Comparison of ENCODE assay signal across 16 cellular contexts in the genomic region with DNA sequence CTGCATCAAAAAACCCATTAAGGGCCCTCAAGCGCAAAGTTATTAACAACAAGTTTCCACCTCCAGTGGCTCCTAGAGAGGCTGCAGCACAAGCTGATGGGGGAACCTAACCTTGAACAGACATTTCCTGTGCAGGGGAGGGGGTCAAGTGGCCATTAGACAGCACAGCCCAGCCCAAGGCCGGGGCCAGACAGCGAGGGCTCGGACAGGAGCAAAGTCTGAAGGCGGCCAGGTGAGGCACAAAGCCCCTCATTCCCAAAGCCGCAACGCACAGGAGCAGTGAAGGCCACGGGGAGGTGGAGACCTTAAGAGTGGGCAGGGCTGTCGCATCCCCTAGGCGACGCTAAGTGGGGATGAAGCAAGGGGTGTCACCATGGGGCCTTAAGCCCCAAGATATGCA.
DNase-seq lines count a peak whose midpoint lies in the region; ATAC-seq, FAIRE-seq and TF ChIP-seq lines count a peak whose summit lies in the region.
"Had no signal": no experiment of that assay in that cellular context is flagged by ENCODE, and none has a peak within 500 bp of the region (broad histone marks: within the 10 kb centered on the region; RNA-seq: fewer than 3 reads in every experiment).

No MANE protein-coding gene starts in this region.

- no peak for TF ChIP-seq RAD21 in H1 (IDR thresholded peaks at IDR 0.05 in 1 of 2, conservative IDR thresholded peaks at IDR 0.05 in 1 of 2; ENCODE audit: low read depth in 2 of 2, low read length in 2 of 2)

- no peak overlapping the region for H4K8ac ChIP-seq in H1 (ENCODE audit: extremely low read depth, insufficient read depth, low read length)
- H4K8ac ChIP-seq in mesenchymal stem cell (ENCODE audit: low read length): no peak overlapping the region

- H3K27me3 Mint-ChIP-seq in astrocyte (ENCODE audit: low read depth, unreplicated experiment): no peaks in the 10 kb centered on the region
- H3K27me3 Mint-ChIP-seq in activated T-cell treated with anti-CD3 and anti-CD28 coated beads, Interleukin-2, amount 50 U/mL, for 4 hours (ENCODE audit: low read depth): no peaks in the 10 kb centered on the region
- no peaks in the 10 kb centered on the region for H3K27me3 Mint-ChIP-seq in activated naive CD8-positive, alpha-beta T cell treated with anti-CD3 and anti-CD28 coated beads for 36 hours
- H3K27me3 Mint-ChIP-seq: B cell had no signal

- no peak for ATAC-seq in activated T-cell treated with anti-CD3 and anti-CD28 coated beads, Interleukin-2, amount 50 U/mL, for 4 hours
- ATAC-seq: CD8-positive, alpha-beta T cell had no signal

- no peak overlapping the region for H3K9ac ChIP-seq in astrocyte (ENCODE audit: low read length)
- H3K9ac ChIP-seq in H1 (replicated peaks in 1 of 4; ENCODE audit: extremely low read depth in 1 of 4, low read depth in 3 of 4, low read length in 3 of 4): no peak overlapping the region
- no peak overlapping the region for H3K9ac ChIP-seq in mesenchymal stem cell (ENCODE audit: low read length)
- H3K9ac ChIP-seq: BLaER1 treated with 17β-estradiol and CSF1 and Interleukin-3, amounts not matched to agents 10 nM and 100 nM had no signal

- no peak overlapping the region for H3K4me3 Mint-ChIP-seq in astrocyte (ENCODE audit: unreplicated experiment)
- H3K4me3 Mint-ChIP-seq in activated T-cell treated with anti-CD3 and anti-CD28 coated beads, Interleukin-2, amount 50 U/mL, for 4 hours: no peak overlapping the region
- no peak overlapping the region for H3K4me3 Mint-ChIP-seq in activated naive CD8-positive, alpha-beta T cell treated with anti-CD3 and anti-CD28 coated beads for 36 hours
- H3K4me3 Mint-ChIP-seq: B cell; CD8-positive, alpha-beta T cell had no signal

- H3K23me2 ChIP-seq in H1 (ENCODE audit: low read depth, low read length): no peaks in the 10 kb centered on the region; the same call in 1 of the 2 replicates

- H4K20me1 ChIP-seq in astrocyte (ENCODE audit: insufficient read depth, low read length) (no peaks in the 10 kb centered on the region), H1 (replicated peaks in 1 of 2; ENCODE audit: control insufficient read depth in 1 of 2, insufficient read depth in 2 of 2, low read length in 2 of 2) (no peaks in the 10 kb centered on the region)

- H4K91ac ChIP-seq in H1 (replicated peaks; ENCODE audit: insufficient read length, low read length): no peak overlapping the region
- no peak overlapping the region for H4K91ac ChIP-seq in mesenchymal stem cell (ENCODE audit: low read length)

- no peak overlapping the region for H3K4ac ChIP-seq in H1 (replicated peaks; ENCODE audit: insufficient read length, low read depth, low read length)
- H3K4ac ChIP-seq in mesenchymal stem cell (ENCODE audit: low read depth in 1 of 2, low read length in 2 of 2): no peak overlapping the region

- H3K27ac Mint-ChIP-seq in astrocyte (ENCODE audit: unreplicated experiment): peak overlapping the region; percentile 100
- H3K27ac Mint-ChIP-seq in activated naive CD8-positive, alpha-beta T cell treated with anti-CD3 and anti-CD28 coated beads for 36 hours: no peak overlapping the region
- H3K27ac Mint-ChIP-seq: B cell; CD8-positive, alpha-beta T cell had no signal

- no peak for DNase-seq in astrocyte (ENCODE audit: low read depth)
- peak in 1 of 2 experiments; percentile 47 for DNase-seq in H1 (ENCODE audit: low read depth in 1 of 2, low spot score in 2 of 2)
- no peak for DNase-seq in mesenchymal stem cell
- peak; percentile 14 for DNase-seq in stimulated activated CD8-positive, alpha-beta memory T cell treated with anti-CD3 and anti-CD28 coated beads, Interleukin-4, amount 100 ng/mL, for 48 hours
- DNase-seq in activated T-cell treated with anti-CD3 and anti-CD28 coated beads, Interleukin-2, amount 50 U/mL, for 4 hours: no peak
- no peak for DNase-seq in NCI-H128 (lab: John Stamatoyannopoulos, UW; ENCODE audit: unreplicated experiment)
- no peak for DNase-seq in NCI-H2196 (lab: John Stamatoyannopoulos, UW; ENCODE audit: unreplicated experiment)
- DNase-seq in activated naive CD8-positive, alpha-beta T cell treated with anti-CD3 and anti-CD28 coated beads for 36 hours: no peak
- DNase-seq: Calu3; CD8-positive, alpha-beta T cell; DMS79 treated with DMSO at 0.1 percent for 48 hours; GF-D8; GOT3 had no signal

- no peak overlapping the region for H2BK120ac ChIP-seq in H1 (replicated peaks; ENCODE audit: low read depth, low read length)
- no peak overlapping the region for H2BK120ac ChIP-seq in mesenchymal stem cell (ENCODE audit: low read depth, low read length)

- TF ChIP-seq POLR2A in H1 (IDR thresholded peaks at IDR 0.05; ENCODE audit: control extremely low read depth in 1 of 2, low read depth in 2 of 2, low read length in 2 of 2): peak in 1 of 2 experiments; percentile 49; a peak in 1 of 3 replicates

- no peak overlapping the region for H2BK20ac ChIP-seq in H1 (ENCODE audit: low read length)

- H2BK12ac ChIP-seq in H1 (ENCODE audit: low read depth, low read length): no peak overlapping the region
- no peak overlapping the region for H2BK12ac ChIP-seq in mesenchymal stem cell (ENCODE audit: low read length in 2 of 2)

- H3K27ac ChIP-seq in astrocyte (ENCODE audit: low read depth, low read length) (no peak overlapping the region), H1 (ENCODE audit: low read depth, low read length) (peak overlapping the region; percentile 42; the same call in 1 of the 2 replicates), mesenchymal stem cell (ENCODE audit: low read length, poor library complexity, severe bottlenecking) (peak overlapping the region; percentile 89)
- H3K27ac ChIP-seq: BLaER1 treated with 17β-estradiol and CSF1 and Interleukin-3, amounts not matched to agents 10 nM and 100 nM had no signal

- H3K4me1 Mint-ChIP-seq in astrocyte (ENCODE audit: low read depth, unreplicated experiment): peaks cover 51% of the 10 kb centered on the region
- H3K4me1 Mint-ChIP-seq in activated T-cell treated with anti-CD3 and anti-CD28 coated beads, Interleukin-2, amount 50 U/mL, for 4 hours (ENCODE audit: low read depth): peaks cover 13% of the 10 kb centered on the region
- peaks cover 8% of the 10 kb centered on the region for H3K4me1 Mint-ChIP-seq in activated naive CD8-positive, alpha-beta T cell treated with anti-CD3 and anti-CD28 coated beads for 36 hours
- H3K4me1 Mint-ChIP-seq: B cell had no signal

- H2AK5ac ChIP-seq in H1 (ENCODE audit: low read depth, low read length): no peak overlapping the region
- peak overlapping the region; percentile 50 for H2AK5ac ChIP-seq in mesenchymal stem cell (ENCODE audit: low read length, severe bottlenecking)

- no peak for TF ChIP-seq EP300 in H1 (IDR thresholded peaks at IDR 0.05; ENCODE audit: borderline replicate concordance in 1 of 2, low read depth in 2 of 2, low read length in 2 of 2)

- no peak overlapping the region for H3K23ac ChIP-seq in H1 (ENCODE audit: insufficient read length)
- no peak overlapping the region for H3K23ac ChIP-seq in mesenchymal stem cell (ENCODE audit: low read length in 2 of 2)

- no peak overlapping the region for H3K14ac ChIP-seq in H1 (ENCODE audit: insufficient read length)
- no peak overlapping the region for H3K14ac ChIP-seq in mesenchymal stem cell (ENCODE audit: low read length in 2 of 2)

- H3K56ac ChIP-seq in H1 (replicated peaks; ENCODE audit: insufficient read length, low read depth, low read length): no peak overlapping the region

- H2AFZ ChIP-seq in astrocyte (ENCODE audit: low read depth, low read length): no peak overlapping the region
- no peak overlapping the region for H2AFZ ChIP-seq in H1 (ENCODE audit: low read length)
- no peak overlapping the region for H2AFZ ChIP-seq in mesenchymal stem cell (ENCODE audit: low read depth, low read length)

- H3K27me3 ChIP-seq in astrocyte (ENCODE audit: insufficient read depth, low read length): no peaks in the 10 kb centered on the region
- no peaks in the 10 kb centered on the region for H3K27me3 ChIP-seq in H1 (replicated peaks in 1 of 4; ENCODE audit: control insufficient read depth in 3 of 4, extremely low read depth in 1 of 4, insufficient read depth in 3 of 4, low read length in 3 of 4)
- no peaks in the 10 kb centered on the region for H3K27me3 ChIP-seq in mesenchymal stem cell (ENCODE audit: control insufficient read depth in 1 of 2, insufficient read depth in 1 of 2, low read length in 2 of 2)
- H3K27me3 ChIP-seq: BLaER1 treated with 17β-estradiol and CSF1 and Interleukin-3, amounts not matched to agents 10 nM and 100 nM had no signal

- H2BK15ac ChIP-seq in H1 (ENCODE audit: low read length): no peak overlapping the region
- no peak overlapping the region for H2BK15ac ChIP-seq in mesenchymal stem cell (ENCODE audit: low read depth, poor library complexity, severe bottlenecking)

- H3K79me1 ChIP-seq in H1 (ENCODE audit: low read depth, low read length): no peaks in the 10 kb centered on the region; the same call in 1 of the 2 replicates
- peaks cover 12% of the 10 kb centered on the region for H3K79me1 ChIP-seq in mesenchymal stem cell (replicated peaks; ENCODE audit: low read length, poor library complexity, severe bottlenecking)

- H3K18ac ChIP-seq in H1 (ENCODE audit: extremely low read depth, low read length) (no peak overlapping the region; the same call in none of the 2 replicates), mesenchymal stem cell (ENCODE audit: low read depth in 1 of 2, low read length in 2 of 2) (no peak overlapping the region)

- H3K9me3 Mint-ChIP-seq in astrocyte (ENCODE audit: unreplicated experiment): peaks cover 14% of the 10 kb centered on the region
- peaks cover 31% of the 10 kb centered on the region for H3K9me3 Mint-ChIP-seq in activated T-cell treated with anti-CD3 and anti-CD28 coated beads, Interleukin-2, amount 50 U/mL, for 4 hours
- peaks cover 43% of the 10 kb centered on the region for H3K9me3 Mint-ChIP-seq in activated naive CD8-positive, alpha-beta T cell treated with anti-CD3 and anti-CD28 coated beads for 36 hours

- H3K4me2 ChIP-seq in astrocyte (ENCODE audit: low read length): no peak overlapping the region
- peak overlapping the region in 1 of 2 experiments; percentile 44; a peak in 3 of 4 replicates for H3K4me2 ChIP-seq in H1 (ENCODE audit: insufficient read depth in 1 of 2, low read depth in 2 of 2, low read length in 2 of 2)
- no peak overlapping the region for H3K4me2 ChIP-seq in mesenchymal stem cell (ENCODE audit: low read length, poor library complexity, severe bottlenecking)
- H3K4me2 ChIP-seq: BLaER1 treated with 17β-estradiol and CSF1 and Interleukin-3, amounts not matched to agents 10 nM and 100 nM had no signal

- H2BK5ac ChIP-seq in H1 (ENCODE audit: low read depth, low read length): no peak overlapping the region
- peak overlapping the region; percentile 39 for H2BK5ac ChIP-seq in mesenchymal stem cell (ENCODE audit: low read depth, low read length, poor library complexity, severe bottlenecking)

- H3K36me3 Mint-ChIP-seq in astrocyte (ENCODE audit: low read depth, unreplicated experiment): peaks cover 17% of the 10 kb centered on the region
- peaks cover 45% of the 10 kb centered on the region for H3K36me3 Mint-ChIP-seq in activated T-cell treated with anti-CD3 and anti-CD28 coated beads, Interleukin-2, amount 50 U/mL, for 4 hours (ENCODE audit: insufficient read depth)
- H3K36me3 Mint-ChIP-seq in activated naive CD8-positive, alpha-beta T cell treated with anti-CD3 and anti-CD28 coated beads for 36 hours: peaks cover 77% of the 10 kb centered on the region

- POLR2A ChIA-PET in H1 (lab: Charles Lee; ENCODE audit: partially characterized antibody): interaction anchor here (1.3 to 2.3 kb wide), 2 partner anchors 14 to 112 kb away, joined by 3 to 9 read pairs; no protein-coding TSS in a partner anchor

- H3K4me1 ChIP-seq in astrocyte (ENCODE audit: insufficient read depth, low read length) (no peaks in the 10 kb centered on the region), H1 (replicated peaks in 1 of 4; ENCODE audit: control insufficient read depth in 3 of 4, insufficient read depth in 4 of 4, low read length in 3 of 4) (peaks cover 0 to 18% (median 7%) of the 10 kb centered on the region in 4 experiments; a peak in 5 of 7 replicates), mesenchymal stem cell (ENCODE audit: control insufficient read depth, insufficient read depth, low read depth, low read length) (peaks cover 15% of the 10 kb centered on the region)
- H3K4me1 ChIP-seq: BLaER1 treated with 17β-estradiol and CSF1 and Interleukin-3, amounts not matched to agents 10 nM and 100 nM; HAP-1 had no signal

- TF ChIP-seq CTCF in astrocyte (IDR thresholded peaks at IDR 0.05; ENCODE audit: insufficient read depth, low read depth, low read length) (no peak), H1 (IDR thresholded peaks at IDR 0.05; ENCODE audit: control extremely low read depth in 1 of 3, insufficient read depth in 1 of 3, low read depth in 1 of 3, low read length in 3 of 3) (no peak)

- H3K4me3 ChIP-seq in astrocyte (ENCODE audit: insufficient read depth, low read depth, low read length) (no peak overlapping the region), H1 (ENCODE audit: extremely low read depth in 1 of 4, insufficient read depth in 2 of 4, low read depth in 3 of 4, low read length in 4 of 4) (peak overlapping the region in 1 of 4 experiments; percentile 52; a peak in 1 of 8 replicates), mesenchymal stem cell (ENCODE audit: insufficient read depth in 1 of 2, low read depth in 1 of 2, low read length in 2 of 2) (no peak overlapping the region)
- H3K4me3 ChIP-seq: HAP-1 had no signal

- peaks cover 14% of the 10 kb centered on the region for H3K36me3 ChIP-seq in astrocyte (ENCODE audit: insufficient read depth, low read length)
- H3K36me3 ChIP-seq in H1 (ENCODE audit: control insufficient read depth in 2 of 4, insufficient read depth in 4 of 4, low read length in 3 of 4): no peaks in the 10 kb centered on the region
- peaks cover 11 to 34% of the 10 kb centered on the region in 2 experiments for H3K36me3 ChIP-seq in mesenchymal stem cell (ENCODE audit: control insufficient read depth in 1 of 2, insufficient read depth in 2 of 2, low read depth in 1 of 2, low read length in 2 of 2)
- H3K36me3 ChIP-seq: HAP-1 had no signal

- FAIRE-seq in astrocyte (lab: Jason Lieb, UNC): no peak
- no peak for FAIRE-seq in H1 (lab: Jason Lieb, UNC)

- peaks cover 13% of the 10 kb centered on the region for H3K79me2 ChIP-seq in astrocyte (ENCODE audit: insufficient read depth, low read length)
- H3K79me2 ChIP-seq in H1 (ENCODE audit: control insufficient read depth in 1 of 2, insufficient read depth in 2 of 2, low read length in 2 of 2): peaks cover 3 to 7% of the 10 kb centered on the region in 2 experiments; a peak in 2 of 4 replicates

- H4K5ac ChIP-seq in H1 (ENCODE audit: insufficient read length, low read depth, low read length): no peak overlapping the region

- 66% methylated on average over 11 of the region's 11 CpGs; no CpG with 5 or more reads in 1 of the 2 experiments for WGBS in H1 (ENCODE audit: extremely low coverage in 1 of 2, insufficient coverage in 1 of 2, insufficient read length in 1 of 2, insufficient replicate concordance in 2 of 2, low coverage in 1 of 2, low lambda C conversion rate in 2 of 2, missing lambda C conversion rate in 1 of 2), 2 experiments
- 92% methylated on average over 11 of the region's 11 CpGs for WGBS in mesenchymal stem cell

- CTCF ChIA-PET in H1 (lab: Charles Lee; ENCODE audit: partially characterized antibody): no interaction called here

- peaks cover 4% of the 10 kb centered on the region for H3K9me3 ChIP-seq in astrocyte (ENCODE audit: insufficient read depth, low read depth, low read length)
- no peaks in the 10 kb centered on the region for H3K9me3 ChIP-seq in H1 (ENCODE audit: insufficient read depth in 2 of 2, low read depth in 1 of 2, low read length in 1 of 2)
- peaks cover 19% of the 10 kb centered on the region for H3K9me3 ChIP-seq in mesenchymal stem cell (ENCODE audit: control insufficient read depth, low read length)
